Comparison of ENCODE assay signal across 8 cellular contexts in genomic region chr15:52481915-52482314, GRCh38. TPM values are rescaled to one million over a fixed set of nuclear protein-coding genes. Genes with fewer than 3 reads are reported as not detected.
A peak's percentile ranks its signal among the peaks of the same experiment; 100 is the strongest.
DNase-seq lines count a peak whose midpoint lies in the region; ATAC-seq and TF ChIP-seq lines count a peak whose summit lies in the region.

No MANE protein-coding gene starts in this region.

- no TSS peak for BruUV-seq in A673 (replicated peaks; lab: Mats Ljungman, UMichigan)

- ATAC-seq in GM18858 (IDR thresholded peaks at IDR 0.05; ENCODE audit: unreplicated experiment) = peak; percentile 96
- peak; percentile 90 for ATAC-seq in HG03039 (IDR thresholded peaks at IDR 0.05; ENCODE audit: unreplicated experiment)
- ATAC-seq in central memory CD8-positive, alpha-beta T cell (replicated peaks; ENCODE audit: extremely low read depth, poor library complexity, severe bottlenecking) = peak; percentile 100
- ATAC-seq in GM23338 = no peak

- no peak overlapping the region for H2AFZ ChIP-seq in GM23338

- no peaks in the 10 kb centered on the region for H3K27me3 ChIP-seq in A673 (replicated peaks; ENCODE audit: insufficient read depth, low read depth, low read length, poor library complexity)
- no peaks in the 10 kb centered on the region for H3K27me3 ChIP-seq in GM23338 (ENCODE audit: insufficient read depth)

- no peaks in the 10 kb centered on the region for H3F3A ChIP-seq in GM23338 (replicated peaks; ENCODE audit: low read depth)

- no peaks in the 10 kb centered on the region for H3K4me1 ChIP-seq in A673 (ENCODE audit: insufficient read depth, low read length, poor library complexity, severe bottlenecking)
- H3K4me1 ChIP-seq in GM23338 (ENCODE audit: insufficient read depth) = peaks cover 23% of the 10 kb centered on the region

- TF ChIP-seq CTCF in A673 (conservative IDR thresholded peaks at IDR 0.05; ENCODE audit: low read depth, low read length) (no peak), GM23338 (conservative IDR thresholded peaks at IDR 0.05; ENCODE audit: low read depth in 2 of 2) (no peak)

- POLR2A ChIA-PET in A673 (lab: Charles Lee; ENCODE audit: low non-redundant PET) = no interaction called here

- peaks cover 11% of the 10 kb centered on the region for H3K79me2 ChIP-seq in GM23338 (replicated peaks; ENCODE audit: insufficient read depth)

- no peaks in the 10 kb centered on the region for H3K36me3 ChIP-seq in A673 (ENCODE audit: insufficient read depth, low read length, poor library complexity, severe bottlenecking)
- no peaks in the 10 kb centered on the region for H3K36me3 ChIP-seq in GM23338 (ENCODE audit: insufficient read depth)

- peak overlapping the region; percentile 67 for H3K27ac Mint-ChIP-seq in central memory CD8-positive, alpha-beta T cell (ENCODE audit: low read depth)
- no peak overlapping the region for H3K27ac Mint-ChIP-seq in GM23338

- no peaks in the 10 kb centered on the region for H3K9me2 ChIP-seq in GM23338 (ENCODE audit: insufficient read depth)

- no peaks in the 10 kb centered on the region for H3K9me3 ChIP-seq in A673 (ENCODE audit: low read depth, low read length, poor library complexity, severe bottlenecking)

- H3K4me3 Mint-ChIP-seq in central memory CD8-positive, alpha-beta T cell = peak overlapping the region; percentile 29
- H3K4me3 Mint-ChIP-seq in GM23338 = no peak overlapping the region

- DNase-seq in A673 (ENCODE audit: low spot score) (peak; percentile 21), SIG-M5 treated with dmso at 0.1 percent for 504 hours (lab: John Stamatoyannopoulos, UW; ENCODE audit: unreplicated experiment) (peak; percentile 94), pons (ENCODE audit: low spot score) (peak; percentile 66), SHP77 (lab: John Stamatoyannopoulos, UW) (no peak), GM23338 (ENCODE audit: low spot score) (no peak)
- DNase-seq in central memory CD8-positive, alpha-beta T cell (ENCODE audit: low spot score in 2 of 2) = peak; percentile 20 to 61

- no peak overlapping the region for H3K4me2 ChIP-seq in GM23338

- H3K9me3 Mint-ChIP-seq in central memory CD8-positive, alpha-beta T cell = no peaks in the 10 kb centered on the region
- H3K9me3 Mint-ChIP-seq in GM23338 = peaks cover 13% of the 10 kb centered on the region

- H3K27ac ChIP-seq in A673 (ENCODE audit: low read depth, low read length, poor library complexity, severe bottlenecking) = no peak overlapping the region
- H3K27ac ChIP-seq in GM23338 (ENCODE audit: low read depth) = no peak overlapping the region

- H3K4me1 Mint-ChIP-seq in central memory CD8-positive, alpha-beta T cell = peaks cover 70% of the 10 kb centered on the region
- peaks cover 28% of the 10 kb centered on the region for H3K4me1 Mint-ChIP-seq in GM23338

- intact Hi-C loops in A673 (cut with micrococcal nuclease; ENCODE audit: unreplicated experiment) = no loop called here

- CTCF ChIA-PET in A673 (lab: Charles Lee) = no interaction called here

- peaks cover 4% of the 10 kb centered on the region for H3K36me3 Mint-ChIP-seq in central memory CD8-positive, alpha-beta T cell (ENCODE audit: insufficient read depth)
- peaks cover 17% of the 10 kb centered on the region for H3K36me3 Mint-ChIP-seq in GM23338 (ENCODE audit: low read depth)

- H3K4me3 ChIP-seq in A673 (ENCODE audit: low read depth, low read length, poor library complexity, severe bottlenecking) (no peak overlapping the region), GM23338 (no peak overlapping the region)

- H4K20me1 ChIP-seq in GM23338 (replicated peaks; ENCODE audit: insufficient read depth) = no peaks in the 10 kb centered on the region

- no peaks in the 10 kb centered on the region for H3K27me3 Mint-ChIP-seq in central memory CD8-positive, alpha-beta T cell
- H3K27me3 Mint-ChIP-seq in GM23338 (ENCODE audit: insufficient read depth, low read depth, poor library complexity) = no peaks in the 10 kb centered on the region

TF ChIP-seq in GM23338, 12 proteins besides CTCF, POLR2A, EP300 and RAD21 (continues in another document):
- TF ChIP-seq ZNF462 (CRISPR knock-in tag; IDR thresholded peaks at IDR 0.05) = no peak
- no peak for TF ChIP-seq ZNF114 (CRISPR knock-in tag; IDR thresholded peaks at IDR 0.05)
- TF ChIP-seq EZH2phosphoT487 (IDR thresholded peaks at IDR 0.05; ENCODE audit: unreplicated experiment) = no peak
- TF ChIP-seq STAT1 (IDR thresholded peaks at IDR 0.05; ENCODE audit: unreplicated experiment) = no peak
- no peak for TF ChIP-seq CREB1 (CRISPR knock-in tag; IDR thresholded peaks at IDR 0.05; ENCODE audit: low read depth)

RNA-seq across cellular contexts. Expression of gene MYO5A, which starts 46.8 kb away (rescaled TPM):
- 16.8 and 20.9 TPM in 2 replicates for total RNA-seq in A673 (2021)
- total RNA-seq in GM23338 (2014; rRNA removed; shearing (Covaris generic)) = 30.2 and 31.8 TPM in 2 replicates
- polyA plus RNA-seq in GM23338 (2016; fragmentation: Nextera tagmentation; extraction: Ambion mirVana) = 5.6 and 5.7 TPM in 2 replicates

Comparison
In these comparisons a context has a peak if more than half of its experiments do, and no peak if none do; other contexts are left out.
1. DNase-seq: peak in A673 (single experiment), SIG-M5 treated with dmso at 0.1 percent for 504 hours (single experiment), central memory CD8-positive, alpha-beta T cell (2 of 2) and pons (single experiment); none in SHP77 (0 of 2) and GM23338 (single experiment).